In the genomic region with DNA sequence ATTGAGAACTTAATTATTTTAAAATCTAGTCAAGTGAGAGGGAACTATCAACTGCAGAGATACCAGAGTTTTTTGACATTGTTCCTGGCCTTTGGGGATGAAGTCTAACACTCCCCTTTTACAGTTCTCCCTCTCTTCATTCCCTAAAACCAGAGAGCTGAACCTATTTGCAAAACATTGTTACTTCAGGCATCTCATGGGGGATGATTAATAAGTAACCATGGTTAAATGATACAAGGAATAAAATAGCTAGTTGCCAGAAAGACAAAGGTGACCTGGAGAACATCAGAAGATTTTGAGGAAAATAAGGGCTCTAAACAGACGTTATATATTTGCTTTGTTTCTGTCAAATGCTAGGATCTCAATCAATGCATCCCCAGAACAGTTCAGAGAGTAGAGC, we compare ENCODE assay signal across 37 cellular contexts. TPM values are rescaled to one million over a fixed set of nuclear protein-coding genes. Genes with fewer than 3 reads are reported as not detected.
"Had no signal": no experiment of that assay in that cellular context is flagged by ENCODE, and none has a peak within 500 bp of the region (broad histone marks: within the 10 kb centered on the region; RNA-seq: fewer than 3 reads in every experiment).

No MANE protein-coding gene starts in this region.

- H3K4me1 Mint-ChIP-seq: activated B cell treated with CpG ODN at 0.5 μM for 24 hours; activated CD8-positive, alpha-beta memory T cell treated with anti-CD3 and anti-CD28 coated beads, Interleukin-2, amount 10 ng/mL, durations not matched to agents 7 days and 5 days; activated naive CD4-positive, alpha-beta T cell treated with anti-CD3 and anti-CD28 coated beads, Interleukin-2, amount 50 U/mL, for 24 hours; activated naive CD8-positive, alpha-beta T cell treated with anti-CD3 and anti-CD28 coated beads for 36 hours; activated naive CD8-positive, alpha-beta T cell treated with anti-CD3 and anti-CD28 coated beads, Interleukin-2, amount 50 U/mL, for 24 hours; T-helper 17 cell had no signal

- H3K9me3 Mint-ChIP-seq: activated B cell treated with CpG ODN at 0.5 μM for 24 hours; activated naive CD4-positive, alpha-beta T cell treated with anti-CD3 and anti-CD28 coated beads for 36 hours; activated naive CD4-positive, alpha-beta T cell treated with anti-CD3 and anti-CD28 coated beads, Interleukin-2, amount 50 U/mL, for 24 hours; activated naive CD8-positive, alpha-beta T cell treated with anti-CD3 and anti-CD28 coated beads for 36 hours; activated naive CD8-positive, alpha-beta T cell treated with anti-CD3 and anti-CD28 coated beads, Interleukin-2, amount 50 U/mL, for 24 hours; activated T-helper 1 cell treated with anti-CD3 and anti-CD28 coated beads, Interleukin-12 subunit alpha, Interleukin-12 subunit beta, Interleukin-2, Interleukin-4 antibody, amounts not matched to agents 30 ng/mL and 10 ng/mL and 1 ng/mL, durations not matched to agents 14 hours and 24 hours and 36 hours; activated T-helper 2 cell treated with anti-CD3 and anti-CD28 coated beads, Interferon-gamma antibody, Interleukin-2, Interleukin-4, amounts not matched to agents 10 μg/mL and 5 μg/mL and 100 μg/mL, durations not matched to agents 14 hours and 24 hours and 36 hours; effector memory CD8-positive, alpha-beta T cell; T-helper 2 cell treated with Interferon-gamma antibody and Interleukin-4, amounts not matched to agents 5 μg/mL and 100 μg/mL, for 36 hours had no signal

- H3K36me3 Mint-ChIP-seq: activated CD8-positive, alpha-beta memory T cell treated with anti-CD3 and anti-CD28 coated beads, Interleukin-2, amount 10 ng/mL, durations not matched to agents 7 days and 5 days; activated naive CD4-positive, alpha-beta T cell treated with anti-CD3 and anti-CD28 coated beads, Interleukin-2, amount 50 U/mL, for 24 hours; activated naive CD8-positive, alpha-beta T cell treated with anti-CD3 and anti-CD28 coated beads for 36 hours had no signal

- H3K4me3 ChIP-seq: adrenal gland, body of pancreas, esophagus muscularis mucosa, gastrocnemius medialis had no signal

- ATAC-seq: activated CD4-positive, CD25-positive, alpha-beta regulatory T cell treated with anti-CD3 and anti-CD28 coated beads, Interleukin-2, amount 50 U/mL, for 24 hours; activated CD8-positive, alpha-beta memory T cell treated with anti-CD3 and anti-CD28 coated beads, Interleukin-2, amount 10 ng/mL, durations not matched to agents 7 days and 5 days; activated CD8-positive, alpha-beta T cell treated with anti-CD3 and anti-CD28 coated beads, Interleukin-2, amount 10 ng/mL, durations not matched to agents 7 days and 5 days; activated naive CD8-positive, alpha-beta T cell treated with anti-CD3 and anti-CD28 coated beads, Interleukin-2, amount 50 U/mL, for 24 hours; body of pancreas; effector memory CD8-positive, alpha-beta T cell; gastrocnemius medialis; T-helper 17 cell had no signal

- H3K27ac Mint-ChIP-seq: activated B cell treated with CpG ODN at 0.5 μM for 24 hours; activated CD8-positive, alpha-beta memory T cell treated with anti-CD3 and anti-CD28 coated beads, Interleukin-2, amount 10 ng/mL, durations not matched to agents 7 days and 5 days; activated CD8-positive, alpha-beta T cell treated with anti-CD3 and anti-CD28 coated beads, Interleukin-2, amount 10 ng/mL, durations not matched to agents 7 days and 5 days; activated naive CD4-positive, alpha-beta T cell treated with anti-CD3 and anti-CD28 coated beads for 36 hours; activated naive CD4-positive, alpha-beta T cell treated with anti-CD3 and anti-CD28 coated beads, Interleukin-2, amount 50 U/mL, for 24 hours; activated naive CD8-positive, alpha-beta T cell treated with anti-CD3 and anti-CD28 coated beads for 36 hours; activated naive CD8-positive, alpha-beta T cell treated with anti-CD3 and anti-CD28 coated beads, Interleukin-2, amount 50 U/mL, for 24 hours; activated T-helper 1 cell treated with anti-CD3 and anti-CD28 coated beads, Interleukin-12 subunit alpha, Interleukin-12 subunit beta, Interleukin-2, Interleukin-4 antibody, amounts not matched to agents 30 ng/mL and 10 ng/mL and 1 ng/mL, durations not matched to agents 14 hours and 24 hours and 36 hours; activated T-helper 2 cell treated with anti-CD3 and anti-CD28 coated beads, Interferon-gamma antibody, Interleukin-2, Interleukin-4, amounts not matched to agents 10 μg/mL and 5 μg/mL and 100 μg/mL, durations not matched to agents 14 hours and 24 hours and 36 hours; effector memory CD8-positive, alpha-beta T cell; T-helper 17 cell; T-helper 2 cell treated with Interferon-gamma antibody and Interleukin-4, amounts not matched to agents 5 μg/mL and 100 μg/mL, for 36 hours had no signal

- H3K9me3 ChIP-seq: adrenal gland, body of pancreas, esophagus muscularis mucosa, gastrocnemius medialis had no signal

- H3K36me3 ChIP-seq: adrenal gland, esophagus muscularis mucosa, gastrocnemius medialis, WERI-Rb-1 had no signal

- H3K27me3 Mint-ChIP-seq: activated naive CD4-positive, alpha-beta T cell treated with anti-CD3 and anti-CD28 coated beads, Interleukin-2, amount 50 U/mL, for 24 hours; activated naive CD8-positive, alpha-beta T cell treated with anti-CD3 and anti-CD28 coated beads for 36 hours had no signal

- DNase-seq: activated B cell treated with CpG ODN at 0.5 μM for 24 hours; activated CD4-positive, alpha-beta T cell treated with anti-CD3 and anti-CD28 coated beads for 48 hours; activated CD4-positive, alpha-beta T cell treated with anti-CD3 and anti-CD28 coated beads, Interleukin-2, amount 50 U/mL, for 1 hour; activated CD4-positive, alpha-beta T cell treated with anti-CD3 and anti-CD28 coated beads, Interleukin-2, amount 50 U/mL, for 48 hours; activated CD8-positive, alpha-beta memory T cell treated with anti-CD3 and anti-CD28 coated beads, Interleukin-2, amount 10 ng/mL, durations not matched to agents 7 days and 5 days; activated CD8-positive, alpha-beta memory T cell treated with anti-CD3 and anti-CD28 coated beads, Interleukin-2, amount 50 U/mL, for 4 hours; activated CD8-positive, alpha-beta T cell treated with anti-CD3 and anti-CD28 coated beads, Interleukin-2, amount 10 ng/mL, durations not matched to agents 7 days and 5 days; activated effector memory CD4-positive, alpha-beta T cell treated with anti-CD3 and anti-CD28 coated beads, Interleukin-2, amount 50 U/mL, for 16 hours; activated naive CD4-positive, alpha-beta T cell treated with anti-CD3 and anti-CD28 coated beads for 36 hours; activated naive CD8-positive, alpha-beta T cell treated with anti-CD3 and anti-CD28 coated beads for 36 hours; activated naive CD8-positive, alpha-beta T cell treated with anti-CD3 and anti-CD28 coated beads, Interleukin-2, amount 50 U/mL, for 24 hours; activated T-cell treated with anti-CD3 and anti-CD28 coated beads, Interleukin-2, amount 50 U/mL, for 1 hour; activated T-cell treated with anti-CD3 and anti-CD28 coated beads, Interleukin-2, amount 50 U/mL, for 48 hours; adrenal gland; amygdala; aorta; body of pancreas; caudate nucleus; cortex of kidney; dermis blood vessel endothelial cell; effector CD4-positive, alpha-beta T cell; effector memory CD8-positive, alpha-beta T cell; erythroblast; foreskin keratinocyte; gastrocnemius medialis; T-helper 1 cell; T-helper 17 cell; T1000; WERI-Rb-1 had no signal

- H3K27me3 ChIP-seq: adrenal gland, body of pancreas, esophagus muscularis mucosa, gastrocnemius medialis had no signal

- H3K27ac ChIP-seq: adrenal gland, esophagus muscularis mucosa, foreskin keratinocyte, gastrocnemius medialis, WERI-Rb-1 had no signal

- H3K4me3 Mint-ChIP-seq: activated B cell treated with CpG ODN at 0.5 μM for 24 hours; activated CD8-positive, alpha-beta memory T cell treated with anti-CD3 and anti-CD28 coated beads, Interleukin-2, amount 10 ng/mL, durations not matched to agents 7 days and 5 days; activated CD8-positive, alpha-beta T cell treated with anti-CD3 and anti-CD28 coated beads, Interleukin-2, amount 10 ng/mL, durations not matched to agents 7 days and 5 days; activated naive CD4-positive, alpha-beta T cell treated with anti-CD3 and anti-CD28 coated beads for 36 hours; activated naive CD4-positive, alpha-beta T cell treated with anti-CD3 and anti-CD28 coated beads, Interleukin-2, amount 50 U/mL, for 24 hours; activated naive CD8-positive, alpha-beta T cell treated with anti-CD3 and anti-CD28 coated beads for 36 hours; activated naive CD8-positive, alpha-beta T cell treated with anti-CD3 and anti-CD28 coated beads, Interleukin-2, amount 50 U/mL, for 24 hours; activated T-helper 1 cell treated with anti-CD3 and anti-CD28 coated beads, Interleukin-12 subunit alpha, Interleukin-12 subunit beta, Interleukin-2, Interleukin-4 antibody, amounts not matched to agents 30 ng/mL and 10 ng/mL and 1 ng/mL, durations not matched to agents 14 hours and 24 hours and 36 hours; effector memory CD8-positive, alpha-beta T cell; T-helper 17 cell; T-helper 2 cell treated with Interferon-gamma antibody and Interleukin-4, amounts not matched to agents 5 μg/mL and 100 μg/mL, for 36 hours had no signal

- H3K4me1 ChIP-seq: adrenal gland, foreskin keratinocyte, gastrocnemius medialis had no signal

RNA-seq across cellular contexts. Expression of a gene that starts 42.3 kb away (rescaled TPM):
- total RNA-seq: activated B cell treated with CpG ODN at 0.5 μM for 24 hours; activated CD8-positive, alpha-beta memory T cell treated with anti-CD3 and anti-CD28 coated beads for 36 hours; activated CD8-positive, alpha-beta memory T cell treated with anti-CD3 and anti-CD28 coated beads, Interleukin-2, amount 10 ng/mL, durations not matched to agents 7 days and 5 days; activated naive CD4-positive, alpha-beta T cell treated with anti-CD3 and anti-CD28 coated beads for 36 hours; activated naive CD8-positive, alpha-beta T cell treated with anti-CD3 and anti-CD28 coated beads for 36 hours; activated T-helper 1 cell treated with anti-CD3 and anti-CD28 coated beads, Interleukin-12 subunit alpha, Interleukin-12 subunit beta, Interleukin-2, Interleukin-4 antibody, amounts not matched to agents 30 ng/mL and 10 ng/mL and 1 ng/mL, durations not matched to agents 14 hours and 24 hours and 36 hours; activated T-helper 2 cell treated with anti-CD3 and anti-CD28 coated beads, Interferon-gamma antibody, Interleukin-2, Interleukin-4, amounts not matched to agents 10 μg/mL and 5 μg/mL and 100 μg/mL, durations not matched to agents 14 hours and 24 hours and 36 hours; aorta; body of pancreas; chondrocyte; dermis blood vessel endothelial cell; esophagus muscularis mucosa; foreskin keratinocyte; gastrocnemius medialis; T-helper 17 cell had no signal
- polyA plus RNA-seq: aorta, foreskin keratinocyte had no signal
